Comparison of ENCODE assay signal across 13 cellular contexts in the genomic region with DNA sequence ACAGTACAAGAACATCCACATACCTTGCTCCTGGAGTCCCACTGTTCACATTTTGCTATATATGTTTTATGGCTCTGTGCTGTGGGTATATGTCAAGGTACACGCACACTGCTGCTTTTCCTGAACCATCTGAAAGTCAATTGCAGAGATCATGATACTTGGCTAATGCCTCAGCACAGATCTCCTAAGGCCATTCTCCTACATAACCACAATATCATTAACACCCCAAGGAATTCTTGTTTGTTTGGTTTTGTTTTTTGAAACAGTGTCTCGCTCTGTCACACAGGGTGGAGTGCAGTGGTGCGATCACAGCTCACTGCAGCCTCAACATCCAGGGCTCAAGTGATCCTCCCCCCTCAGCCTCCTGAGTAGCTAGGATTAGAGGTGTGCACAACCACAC. TPM values are rescaled to one million over a fixed set of nuclear protein-coding genes. Genes with fewer than 3 reads are reported as not detected.
DNase-seq lines count a peak whose midpoint lies in the region; ATAC-seq and TF ChIP-seq lines count a peak whose summit lies in the region.
"Had no signal": no experiment of that assay in that cellular context is flagged by ENCODE, and none has a peak within 500 bp of the region (broad histone marks: within the 10 kb centered on the region; RNA-seq: fewer than 3 reads in every experiment).

No MANE protein-coding gene starts in this region.

- ATAC-seq in PC-3, result no peak
- ATAC-seq: naive thymus-derived CD8-positive, alpha-beta T cell had no signal

- H3K4me2 ChIP-seq in PC-3 (ENCODE audit: low read length), result peak overlapping the region; percentile 81

- H3K4me1 Mint-ChIP-seq in Calu3 (ENCODE audit: low read depth, unreplicated experiment) (peaks cover 38% of the 10 kb centered on the region), osteocyte (ENCODE audit: unreplicated experiment) (peaks cover 46% of the 10 kb centered on the region)

- peaks cover 66% of the 10 kb centered on the region for H3K4me1 ChIP-seq in PC-3 (ENCODE audit: insufficient read depth, low read length)

- H3K9me3 Mint-ChIP-seq in Calu3 (ENCODE audit: low read depth, unreplicated experiment) (no peaks in the 10 kb centered on the region), osteocyte (ENCODE audit: unreplicated experiment) (no peaks in the 10 kb centered on the region)
- H3K9me3 Mint-ChIP-seq: naive thymus-derived CD8-positive, alpha-beta T cell had no signal

- H3K36me3 Mint-ChIP-seq in Calu3 (ENCODE audit: insufficient read depth, unreplicated experiment) (peaks cover 4% of the 10 kb centered on the region), osteocyte (ENCODE audit: unreplicated experiment) (no peaks in the 10 kb centered on the region)

- no peaks in the 10 kb centered on the region for H3K36me3 ChIP-seq in PC-3 (ENCODE audit: low read depth, low read length)

- H3K79me2 ChIP-seq in PC-3 (ENCODE audit: low read length), result peaks cover 26% of the 10 kb centered on the region

- BruUV-seq in Calu3 (replicated peaks; lab: Mats Ljungman, UMichigan) (no TSS peak), PC-3 (replicated peaks; lab: Mats Ljungman, UMichigan) (no TSS peak)

- peak overlapping the region; percentile 57 for H3K4me3 ChIP-seq in PC-3 (ENCODE audit: low read length)
- H3K4me3 ChIP-seq: cardiac muscle cell had no signal

- TF ChIP-seq CTCF in Calu3 (IDR thresholded peaks at IDR 0.05; ENCODE audit: unreplicated experiment), result no peak
- TF ChIP-seq CTCF in PC-3 (conservative IDR thresholded peaks at IDR 0.05; ENCODE audit: low read depth, low read length), result no peak
- TF ChIP-seq CTCF in osteocyte (IDR thresholded peaks at IDR 0.05), result no peak

- H3K27ac Mint-ChIP-seq in Calu3 (ENCODE audit: unreplicated experiment) (peak overlapping the region; percentile 67), osteocyte (ENCODE audit: unreplicated experiment) (peak overlapping the region; percentile 63)

- CTCF ChIA-PET in Calu3 (lab: Charles Lee), result no interaction called here
- CTCF ChIA-PET in PC-3 (lab: Charles Lee), result interaction anchor here (1.5 kb wide), 1 partner anchor 20 kb away, joined by 5 read pairs; no protein-coding TSS in a partner anchor

- intact Hi-C loops in Calu3 (cut with micrococcal nuclease; ENCODE audit: unreplicated experiment), result no loop called here
- intact Hi-C loops in PC-3 (cut with micrococcal nuclease), result no loop called here

- peak overlapping the region; percentile 57 for H3K9ac ChIP-seq in PC-3 (ENCODE audit: low read length)

- H3K27ac ChIP-seq in PC-3 (ENCODE audit: low read length) (peak overlapping the region; percentile 99), epithelial cell of prostate (peak overlapping the region; percentile 99)

- peak overlapping the region; percentile 39 for H3K4me3 Mint-ChIP-seq in Calu3 (ENCODE audit: low read depth, unreplicated experiment)
- no peak overlapping the region for H3K4me3 Mint-ChIP-seq in osteocyte (ENCODE audit: unreplicated experiment)
- H3K4me3 Mint-ChIP-seq: naive thymus-derived CD8-positive, alpha-beta T cell had no signal

- peaks cover 21% of the 10 kb centered on the region for H3F3A ChIP-seq in PC-3 (ENCODE audit: low read length, unreplicated experiment)

- POLR2A ChIA-PET in PC-3 (lab: Charles Lee; ENCODE audit: unreplicated experiment), result interaction anchor here (0.6 kb wide), 1 partner anchor 69 kb away, joined by 3 read pairs; no protein-coding TSS in a partner anchor

- no peak for DNase-seq in Calu3
- DNase-seq in PC-3, result no peak
- DNase-seq in epithelial cell of prostate (ENCODE audit: low read depth, low spot score), result no peak
- DNase-seq in osteocyte (ENCODE audit: extremely low spot score, unreplicated experiment), result no peak
- DNase-seq in inferior parietal cortex (ENCODE audit: extremely low spot score), result no peak
- DNase-seq in cerebellar nuclear complex (lab: John Stamatoyannopoulos, UW), result no peak
- no peak for DNase-seq in SK-N-DZ (ENCODE audit: low spot score)
- no peak for DNase-seq in NCI-H128 (lab: John Stamatoyannopoulos, UW; ENCODE audit: unreplicated experiment)
- DNase-seq: activated gamma-delta T cell; naive thymus-derived CD8-positive, alpha-beta T cell; NCI-H1694 treated with DMSO at 0.1 percent for 48 hours; NCI-H82 had no signal

- H3K27me3 Mint-ChIP-seq in Calu3 (ENCODE audit: unreplicated experiment) (no peaks in the 10 kb centered on the region), osteocyte (ENCODE audit: unreplicated experiment) (no peaks in the 10 kb centered on the region)
- H3K27me3 Mint-ChIP-seq: naive thymus-derived CD8-positive, alpha-beta T cell had no signal

- peak overlapping the region; percentile 12; the same call in 1 of the 2 replicates for H2AFZ ChIP-seq in PC-3 (ENCODE audit: low read length)

- no peaks in the 10 kb centered on the region for H4K20me1 ChIP-seq in PC-3 (ENCODE audit: low read length)

- no peaks in the 10 kb centered on the region for H3K9me3 ChIP-seq in PC-3 (ENCODE audit: low read length)

- H3K9me2 ChIP-seq in PC-3 (replicated peaks; ENCODE audit: low read length), result no peaks in the 10 kb centered on the region

- H3K27me3 ChIP-seq in PC-3 (ENCODE audit: low read length), result no peaks in the 10 kb centered on the region
- H3K27me3 ChIP-seq: cardiac muscle cell had no signal

RNA-seq across cellular contexts. Expression of a gene that starts 16.0 kb away (rescaled TPM):
- total RNA-seq in Calu3 (2022), result 11.8 and 18.1 TPM in 2 replicates
- total RNA-seq in PC-3 (2014; rRNA removed), result 78.1 and 102 TPM in 2 replicates
- 27.6 and 30.4 TPM in 2 replicates for total RNA-seq in osteocyte
- polyA plus RNA-seq in SK-N-DZ (2014; cell fraction: cytosol; rRNA removed), result 23.0 and 30.9 TPM in 2 replicates
- polyA plus RNA-seq in SK-N-DZ (2014; cell fraction: nucleus; rRNA removed), result 14.2 and 17.4 TPM in 2 replicates

RNA-seq across cellular contexts. Expression of a gene that starts 49.1 kb away (rescaled TPM):
- 19.8 and 22.6 TPM in 2 replicates for total RNA-seq in Calu3 (2022)
- 27.2 and 32.5 TPM in 2 replicates for total RNA-seq in PC-3 (2014; rRNA removed)
- total RNA-seq in osteocyte, result 28.6 and 32.3 TPM in 2 replicates
- 31.1 and 37.4 TPM in 2 replicates for polyA plus RNA-seq in SK-N-DZ (2014; cell fraction: cytosol; rRNA removed)
- polyA plus RNA-seq in SK-N-DZ (2014; cell fraction: nucleus; rRNA removed), result 16.3 and 19.9 TPM in 2 replicates

RNA-seq across cellular contexts. Expression of a gene that starts 49.2 kb away (rescaled TPM):
- total RNA-seq in Calu3 (2022), result 5.3 and 5.7 TPM in 2 replicates
- total RNA-seq in PC-3 (2014; rRNA removed), result 4.6 and 7.3 TPM in 2 replicates
- total RNA-seq in osteocyte, result 14.5 TPM in 2 replicates
- 3.0 and 3.8 TPM in 2 replicates for polyA plus RNA-seq in SK-N-DZ (2014; cell fraction: cytosol; rRNA removed)
- polyA plus RNA-seq in SK-N-DZ (2014; cell fraction: nucleus; rRNA removed), result 3.1 and 6.1 TPM in 2 replicates
